ENCODE assay signal across 8 cellular contexts in the genomic region with DNA sequence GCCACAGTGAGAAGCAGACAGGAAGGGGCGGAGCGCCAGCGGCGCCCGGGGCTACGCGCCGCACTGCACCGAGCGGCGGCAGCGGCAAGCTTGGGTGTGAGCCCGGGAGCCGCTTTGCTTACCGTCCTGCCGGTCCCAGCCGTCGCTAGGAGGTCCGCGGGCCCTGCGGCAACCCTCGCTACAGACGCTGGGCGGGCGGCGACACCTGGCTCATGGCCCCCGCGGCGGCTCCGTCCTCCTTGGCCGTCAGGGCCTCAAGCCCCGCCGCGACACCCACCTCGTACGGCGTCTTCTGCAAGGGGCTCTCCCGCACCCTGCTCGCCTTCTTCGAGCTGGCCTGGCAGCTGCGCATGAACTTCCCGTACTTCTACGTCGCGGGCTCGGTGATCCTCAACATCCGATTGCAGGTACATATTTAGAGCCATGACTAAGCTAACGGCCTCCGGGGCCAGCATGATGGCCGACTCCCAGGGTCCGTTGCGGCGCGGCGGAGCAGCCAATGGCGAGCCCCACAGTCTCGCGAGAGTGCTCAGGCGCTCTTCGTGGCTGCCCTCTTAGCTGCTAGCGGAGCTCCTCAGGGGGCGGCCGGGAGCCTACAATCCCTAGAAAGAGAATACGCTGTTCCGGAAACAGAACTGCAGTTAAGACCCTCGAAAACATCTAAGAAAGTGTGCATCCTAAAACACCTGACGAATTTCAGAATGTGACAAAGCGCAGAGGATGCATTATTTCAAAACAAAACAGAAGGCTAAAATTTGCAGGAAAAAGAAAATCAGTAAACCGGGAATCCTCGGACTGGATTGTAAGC. TPM values are rescaled to one million over a fixed set of nuclear protein-coding genes. Genes with fewer than 3 reads are reported as not detected.
A peak's percentile ranks its signal among the peaks of the same experiment; 100 is the strongest.
DNase-seq lines count a peak whose midpoint lies in the region; ATAC-seq and TF ChIP-seq lines count a peak whose summit lies in the region.

A gene (plus strand): TSS at position 50 of the 808 bp plus-strand sequence. CDS start 163 bp downstream, at position 213.

- DNase-seq in Ammon's horn (ENCODE audit: low spot score): peak; percentile 93
- DNase-seq in NCI-H460 (ENCODE audit: extremely low read depth, low read depth): peak; percentile 88
- peak; percentile 76 for DNase-seq in activated CD4-positive, alpha-beta T cell treated with anti-CD3 and anti-CD28 coated beads for 1 hour
- peak; percentile 6 to 49 for DNase-seq in cerebellar nuclear complex (lab: John Stamatoyannopoulos, UW)
- DNase-seq in islet precursor cell: peak; percentile 98
- DNase-seq in stimulated activated CD4-positive, alpha-beta T cell treated with anti-CD3 and anti-CD28 coated beads, Interleukin-12 subunit alpha, Interleukin-12 subunit beta, amount 100 ng/mL, for 4 hours: peak; percentile 85

- TF ChIP-seq POLR2A in GM19193 (IDR thresholded peaks at IDR 0.05; ENCODE audit: extremely low read depth, insufficient read depth, insufficient read length): peak; percentile 96

- ATAC-seq in HG03432 (IDR thresholded peaks at IDR 0.05; ENCODE audit: unreplicated experiment): peak; percentile 97

RNA-seq across cellular contexts. Expression of the gene that starts here (rescaled TPM):
- total RNA-seq in NCI-H460 (2014; rRNA removed; shearing (Covaris generic)): 9.3 and 9.7 TPM in 2 replicates
- 2.5 and 3.5 TPM in 2 replicates for polyA plus RNA-seq in NCI-H460 (2014; cell fraction: nucleus; rRNA removed)

Comparison
In these comparisons a context has a peak if more than half of its experiments do, and no peak if none do; other contexts are left out.
1. Peak in every context shown above with its lines: DNase-seq and ATAC-seq.
2. DNase-seq: peak in every context shown above with its lines; median percentile 98 in islet precursor cell; 93 in Ammon's horn; 88 in NCI-H460; 85 in stimulated activated CD4-positive, alpha-beta T cell treated with anti-CD3 and anti-CD28 coated beads, Interleukin-12 subunit alpha, Interleukin-12 subunit beta, amount 100 ng/mL, for 4 hours; 76 in activated CD4-positive, alpha-beta T cell treated with anti-CD3 and anti-CD28 coated beads for 1 hour; 28 in cerebellar nuclear complex.